In the genomic region with DNA sequence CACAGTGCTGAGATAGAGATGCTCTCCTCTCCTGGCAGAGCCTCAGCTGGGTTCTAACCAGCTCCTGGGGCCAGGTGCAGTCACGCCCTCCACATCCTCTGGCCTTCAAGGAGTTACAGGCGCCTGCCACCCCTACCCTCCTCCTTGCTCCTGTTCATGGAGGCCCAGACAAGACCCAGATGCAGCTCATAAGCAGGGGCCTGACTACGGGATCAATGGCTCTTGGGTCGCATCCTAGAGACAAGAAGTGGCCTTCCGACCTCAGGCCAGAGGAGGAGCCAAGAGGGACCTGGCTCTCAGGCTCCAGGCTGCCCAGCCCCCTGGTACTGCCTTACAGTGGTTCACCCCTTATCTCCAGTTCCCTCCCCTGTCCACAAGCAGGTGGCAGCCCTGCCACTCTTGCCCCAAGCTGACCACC, we compare ENCODE assay signal across 9 cellular contexts. TPM values are rescaled to one million over a fixed set of nuclear protein-coding genes. Genes with fewer than 3 reads are reported as not detected.
DNase-seq lines count a peak whose midpoint lies in the region; ATAC-seq and TF ChIP-seq lines count a peak whose summit lies in the region.
"Had no signal": no experiment of that assay in that cellular context is flagged by ENCODE, and none has a peak within 500 bp of the region (broad histone marks: within the 10 kb centered on the region; RNA-seq: fewer than 3 reads in every experiment).

No MANE protein-coding gene starts in this region.

- H3K36me3 ChIP-seq in OCI-LY1 (ENCODE audit: insufficient read depth, low read length) (peaks cover 6% of the 10 kb centered on the region; the same call in 1 of the 2 replicates), spleen (peaks cover 0 to 30% (median 15%) of the 10 kb centered on the region in 6 donors), SJCRH30 (no peaks in the 10 kb centered on the region)
- H3K36me3 ChIP-seq: neural progenitor cell had no signal

- CTCF ChIA-PET in GM10248 (lab: Yijun Ruan, JAX), result interaction anchor here (1.1 to 3.7 kb wide), 7 partner anchors 8 to 422 kb away, joined by 3 to 28 read pairs (median 4); no protein-coding TSS in a partner anchor

- H3K9me3 ChIP-seq in OCI-LY1 (ENCODE audit: low read length), result no peaks in the 10 kb centered on the region
- H3K9me3 ChIP-seq in spleen, result no peaks in the 10 kb centered on the region
- no peaks in the 10 kb centered on the region for H3K9me3 ChIP-seq in SJCRH30 (replicated peaks)

- ATAC-seq in effector memory CD8-positive, alpha-beta T cell (replicated peaks), result peak; percentile 28

- H3K27me3 Mint-ChIP-seq in effector memory CD8-positive, alpha-beta T cell, result no peaks in the 10 kb centered on the region

- 18 to 56% (median 47%) methylated on average over 5 of the region's 5 CpGs for WGBS in spleen, 5 donors

- H3K4me1 Mint-ChIP-seq in effector memory CD8-positive, alpha-beta T cell (ENCODE audit: low read depth in 2 of 2), result peaks cover 46% of the 10 kb centered on the region in 2 donors

- H2AFZ ChIP-seq in OCI-LY1 (ENCODE audit: low read length), result no peak overlapping the region
- H2AFZ ChIP-seq: neural progenitor cell had no signal

- peak overlapping the region; percentile 86 for H3K4me2 ChIP-seq in OCI-LY1 (ENCODE audit: low read length)
- H3K4me2 ChIP-seq: neural progenitor cell had no signal

- H3K27ac ChIP-seq in OCI-LY1 (ENCODE audit: low read depth, low read length, poor library complexity, severe bottlenecking), result peak overlapping the region; percentile 71
- H3K27ac ChIP-seq in spleen, result peak overlapping the region; percentile 84 to 95 (median 88)
- H3K27ac ChIP-seq in SJCRH30, result no peak overlapping the region
- H3K27ac ChIP-seq: neural progenitor cell had no signal

- H4K20me1 ChIP-seq in OCI-LY1 (ENCODE audit: insufficient read depth, low read length), result no peaks in the 10 kb centered on the region

- peak overlapping the region; percentile 85 for H3K9ac ChIP-seq in OCI-LY1 (ENCODE audit: low read length)
- H3K9ac ChIP-seq: neural progenitor cell had no signal

- H3K36me3 Mint-ChIP-seq in effector memory CD8-positive, alpha-beta T cell (ENCODE audit: insufficient read depth), result peaks cover 23% of the 10 kb centered on the region
- H3K36me3 Mint-ChIP-seq: neural progenitor cell had no signal

- intact Hi-C loops in spleen (cut with DNase I; ENCODE audit: low total_unique reads), result no loop called here

- peaks cover 56% of the 10 kb centered on the region for H3K4me1 ChIP-seq in OCI-LY1 (ENCODE audit: insufficient read depth, low read length, severe bottlenecking)
- peaks cover 49 to 99% (median 79%) of the 10 kb centered on the region in 6 donors for H3K4me1 ChIP-seq in spleen
- H3K4me1 ChIP-seq in SJCRH30, result no peaks in the 10 kb centered on the region

- POLR2A ChIA-PET in GM10248 (lab: Yijun Ruan, JAX), result interaction anchor here (0.6 kb wide), 2 partner anchors 197 to 262 kb away, joined by 3 to 10 read pairs; a partner anchor contains a TSS

- no peak for TF ChIP-seq POLR2A in spleen (IDR thresholded peaks at IDR 0.05)

- no peaks in the 10 kb centered on the region for H3K79me2 ChIP-seq in OCI-LY1 (ENCODE audit: insufficient read depth, low read length)

- no peaks in the 10 kb centered on the region for H3K9me2 ChIP-seq in OCI-LY1 (ENCODE audit: low read depth, low read length)

- DNase-seq in effector memory CD8-positive, alpha-beta T cell, result no peak
- DNase-seq in spleen (peak; percentile 83), T-helper 9 cell (no peak), GM10248 (ENCODE audit: extremely low spot score) (no peak), SJCRH30 (no peak), NCI-H1436 treated with DMSO at 0.1 percent for 48 hours (lab: John Stamatoyannopoulos, UW) (no peak)

- peak overlapping the region; percentile 97 to 98 for H3K27ac Mint-ChIP-seq in effector memory CD8-positive, alpha-beta T cell

- no peaks in the 10 kb centered on the region for H3K27me3 ChIP-seq in OCI-LY1 (ENCODE audit: insufficient read depth, low read length)
- H3K27me3 ChIP-seq in spleen (replicated peaks in 1 of 7), result no peaks in the 10 kb centered on the region
- H3K27me3 ChIP-seq in SJCRH30, result no peaks in the 10 kb centered on the region
- H3K27me3 ChIP-seq: neural progenitor cell had no signal

- H3K4me3 ChIP-seq in GM12875 (ENCODE audit: low read depth, low read length) (peak overlapping the region; percentile 86), OCI-LY1 (ENCODE audit: low read depth, low read length, poor library complexity, severe bottlenecking) (peak overlapping the region; percentile 76), spleen (peak overlapping the region; percentile 50 to 87 (median 72)), SJCRH30 (no peak overlapping the region)
- H3K4me3 ChIP-seq: neural progenitor cell had no signal

- peak overlapping the region; percentile 96 to 98 for H3K4me3 Mint-ChIP-seq in effector memory CD8-positive, alpha-beta T cell
- H3K4me3 Mint-ChIP-seq: neural progenitor cell had no signal

- H3K9me3 Mint-ChIP-seq in effector memory CD8-positive, alpha-beta T cell, result no peaks in the 10 kb centered on the region
- H3K9me3 Mint-ChIP-seq: neural progenitor cell had no signal

- no peak for TF ChIP-seq CTCF in GM12875 (IDR thresholded peaks at IDR 0.05; ENCODE audit: borderline replicate concordance, insufficient read depth, low read depth, low read length)
- no peak for TF ChIP-seq CTCF in OCI-LY1 (IDR thresholded peaks at IDR 0.05; ENCODE audit: low read length)
- no peak for TF ChIP-seq CTCF in spleen (IDR thresholded peaks at IDR 0.05 in 8 of 11, conservative IDR thresholded peaks at IDR 0.05 in 3 of 11)
- TF ChIP-seq CTCF in GM10248 (IDR thresholded peaks at IDR 0.05; ENCODE audit: control extremely low read depth, extremely low read depth, low read depth, missing control alignments), result no peak

- H3F3A ChIP-seq in OCI-LY1 (ENCODE audit: insufficient read depth, low read length), result no peaks in the 10 kb centered on the region

RNA-seq across cellular contexts. Expression of a gene that starts 23.0 kb away (rescaled TPM):
- 100 to 1,000 TPM in 6 of 7 donors, 10 to 100 TPM in 1; 97.8 to 151 (median 129) TPM for total RNA-seq in spleen
- 100 to 1,000 TPM in 1 of 3 donors, 10 to 100 TPM in 2; 43.6 to 103 (median 73.1) TPM for polyA plus RNA-seq in spleen
- 1.2 and 2.2 TPM in 2 replicates for total RNA-seq in SJCRH30 (2014; rRNA removed; shearing (Covaris generic))

Comparison
In these comparisons a context has a peak if more than half of its experiments do, and no peak if none do; other contexts are left out.
1. RNA of a gene that starts 23.0 kb away (total RNA-seq): 97.8 to 151 TPM in spleen; 1.2 to 2.2 TPM in SJCRH30; every median in the first group is over 10 times any median in the second.